ENCODE assay signal across 22 cellular contexts in the genomic region with DNA sequence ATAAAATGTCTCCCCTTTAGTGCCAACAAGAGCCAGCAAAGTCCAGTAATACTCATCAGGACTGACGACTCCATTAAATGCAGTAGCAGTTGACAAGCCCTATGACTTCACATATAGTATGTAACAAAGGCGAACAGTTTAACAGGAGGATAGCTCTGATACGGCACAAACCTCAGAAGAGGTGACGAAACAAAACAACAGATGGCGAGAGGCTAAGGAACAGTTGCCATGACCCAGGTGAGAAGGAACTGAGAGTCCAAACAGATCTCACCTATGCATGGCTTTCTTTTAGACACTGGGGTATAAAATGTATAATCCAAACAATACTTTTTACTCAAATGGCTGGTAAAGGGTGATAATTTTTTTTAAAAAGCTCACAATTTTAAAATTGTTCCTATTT. TPM values are rescaled to one million over a fixed set of nuclear protein-coding genes. Genes with fewer than 3 reads are reported as not detected.
DNase-seq lines count a peak whose midpoint lies in the region; ATAC-seq and TF ChIP-seq lines count a peak whose summit lies in the region.
"Had no signal": no experiment of that assay in that cellular context is flagged by ENCODE, and none has a peak within 500 bp of the region (broad histone marks: within the 10 kb centered on the region; RNA-seq: fewer than 3 reads in every experiment).

No MANE protein-coding gene starts in this region.

- no TSS peak for BruUV-seq in A673 (replicated peaks; lab: Mats Ljungman, UMichigan)

- no peak overlapping the region for H3K4me2 ChIP-seq in parathyroid adenoma (ENCODE audit: low read length)

- no peak overlapping the region for H2AFZ ChIP-seq in parathyroid adenoma

- intact Hi-C loops in A673 (cut with micrococcal nuclease; ENCODE audit: unreplicated experiment), result no loop called here

- H3K36me3 ChIP-seq in parathyroid adenoma (ENCODE audit: control insufficient read depth, insufficient read depth, low read length), result no peaks in the 10 kb centered on the region
- no peaks in the 10 kb centered on the region for H3K36me3 ChIP-seq in upper lobe of left lung
- no peaks in the 10 kb centered on the region for H3K36me3 ChIP-seq in A673 (ENCODE audit: insufficient read depth, low read length, poor library complexity, severe bottlenecking)
- H3K36me3 ChIP-seq: HAP-1 had no signal

- no peak for TF ChIP-seq POLR2A in upper lobe of left lung (IDR thresholded peaks at IDR 0.05)

- H3K79me2 ChIP-seq in parathyroid adenoma, result no peaks in the 10 kb centered on the region

- no peak overlapping the region for H3K4me3 ChIP-seq in GM12865 (ENCODE audit: low read depth, low read length)
- H3K4me3 ChIP-seq in parathyroid adenoma (ENCODE audit: low read depth, low read length), result no peak overlapping the region
- no peak overlapping the region for H3K4me3 ChIP-seq in upper lobe of left lung
- no peak overlapping the region for H3K4me3 ChIP-seq in A673 (ENCODE audit: low read depth, low read length, poor library complexity, severe bottlenecking)
- H3K4me3 ChIP-seq: HAP-1 had no signal

- POLR2A ChIA-PET in A673 (lab: Charles Lee; ENCODE audit: low non-redundant PET), result no interaction called here

- H3K4me1 ChIP-seq in parathyroid adenoma (no peaks in the 10 kb centered on the region), upper lobe of left lung (peaks cover 0 to 8% (median 3%) of the 10 kb centered on the region in 4 donors), A673 (ENCODE audit: insufficient read depth, low read length, poor library complexity, severe bottlenecking) (no peaks in the 10 kb centered on the region)
- H3K4me1 ChIP-seq: HAP-1 had no signal

- CTCF ChIA-PET in A673 (lab: Charles Lee), result no interaction called here

- H3K27me3 ChIP-seq in parathyroid adenoma (ENCODE audit: control insufficient read depth, insufficient read depth, low read length) (no peaks in the 10 kb centered on the region), upper lobe of left lung (no peaks in the 10 kb centered on the region), A673 (replicated peaks; ENCODE audit: insufficient read depth, low read depth, low read length, poor library complexity) (no peaks in the 10 kb centered on the region)

- TF ChIP-seq CTCF in GM12865 (IDR thresholded peaks at IDR 0.05; ENCODE audit: insufficient read depth, low read depth, low read length, missing control alignments) (no peak), parathyroid adenoma (IDR thresholded peaks at IDR 0.05) (no peak), upper lobe of left lung (IDR thresholded peaks at IDR 0.05) (no peak), A673 (conservative IDR thresholded peaks at IDR 0.05; ENCODE audit: low read depth, low read length) (no peak)

- H3K27ac ChIP-seq in parathyroid adenoma (peak overlapping the region; percentile 50), upper lobe of left lung (peak overlapping the region in 2 of 4 donors; percentile 52 to 62), A673 (ENCODE audit: low read depth, low read length, poor library complexity, severe bottlenecking) (no peak overlapping the region)

- ATAC-seq in upper lobe of left lung (ENCODE audit: low FRiP score in 2 of 2), result no peak
- ATAC-seq: HepG2, Panc1 had no signal

- H3K9me3 ChIP-seq in parathyroid adenoma (ENCODE audit: control insufficient read depth, low read length) (no peaks in the 10 kb centered on the region), upper lobe of left lung (no peaks in the 10 kb centered on the region), A673 (ENCODE audit: low read depth, low read length, poor library complexity, severe bottlenecking) (no peaks in the 10 kb centered on the region)
- H3K9me3 ChIP-seq: HAP-1 had no signal

- H3K9ac ChIP-seq in parathyroid adenoma, result no peak overlapping the region

- in situ Hi-C loops in G401 (cut with HindIII; ENCODE audit: low sequenced_read_pairs), result no loop called here

- DNase-seq in G401 (ENCODE audit: low spot score), result peak; percentile 96
- peak; percentile 39 for DNase-seq in GM12865 (ENCODE audit: low read depth)
- peak; percentile 73 for DNase-seq in cerebellum (ENCODE audit: low spot score)
- no peak for DNase-seq in upper lobe of left lung
- DNase-seq in NCI-H1417 (lab: John Stamatoyannopoulos, UW), result no peak
- no peak for DNase-seq in A673 (ENCODE audit: low spot score)
- DNase-seq: ACHN, Calu3, DMS79 treated with DMSO at 0.1 percent for 48 hours, GOT3, HFFc6, Karpas-422, NCI-H1092, NCI-H1436, NCI-H187, NCI-H446 treated with DMSO at 0.1 percent for 48 hours, NCI-H526, SHP77 treated with DMSO at 0.1 percent for 48 hours had no signal

- WGBS in upper lobe of left lung, 2 donors, result 85 to 92% methylated on average over 5 of the region's 5 CpGs

- no peak for TF ChIP-seq EP300 in upper lobe of left lung (IDR thresholded peaks at IDR 0.05)

RNA-seq across cellular contexts. Expression of a gene that starts 37.1 kb away (rescaled TPM):
- 0.85 and 17.0 TPM in 2 replicates for total RNA-seq in G401 (2014; rRNA removed; shearing (Covaris generic))
- total RNA-seq in cerebellum, result 165 TPM
- total RNA-seq in upper lobe of left lung, result 100 to 1,000 TPM; 160 to 859 (median 490) TPM
- 12.1 and 15.5 TPM in 2 replicates for total RNA-seq in A673 (2021)

Comparison
In these comparisons a context has a peak if more than half of its experiments do, and no peak if none do; other contexts are left out.
1. DNase-seq: peak in G401 (single experiment), GM12865 (single experiment) and cerebellum (single experiment); none in upper lobe of left lung (0 of 2), NCI-H1417 (0 of 3) and A673 (single experiment).